ENCODE assay signal across 19 cellular contexts in the genomic region with DNA sequence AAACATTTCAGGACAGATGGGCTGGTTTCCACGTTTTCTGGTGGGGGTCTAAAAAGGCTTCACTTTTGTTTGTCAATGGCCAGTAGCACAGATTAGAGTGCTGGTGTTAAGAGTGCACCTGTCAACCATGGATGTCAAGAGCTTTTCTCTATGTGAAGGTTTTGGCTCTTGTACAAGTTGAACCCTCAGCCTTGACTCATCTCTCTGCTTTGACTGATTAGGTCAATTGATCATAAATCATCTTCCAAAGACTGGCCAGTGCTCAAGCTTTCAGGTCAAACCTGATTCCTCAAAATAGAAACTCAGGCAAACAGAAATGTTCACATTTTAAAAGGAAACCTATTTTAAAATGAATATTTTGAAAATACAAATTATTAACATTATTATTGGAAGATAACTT.
"Had no signal": no experiment of that assay in that cellular context is flagged by ENCODE, and none has a peak within 500 bp of the region (broad histone marks: within the 10 kb centered on the region; RNA-seq: fewer than 3 reads in every experiment).

No MANE protein-coding gene starts in this region.

- DNase-seq: activated CD4-positive, CD25-positive, alpha-beta regulatory T cell treated with anti-CD3 and anti-CD28 coated beads, Interleukin-2, amount 50 U/mL, for 72 hours; activated CD8-positive, alpha-beta memory T cell treated with anti-CD3 and anti-CD28 coated beads, Interleukin-2, amount 50 U/mL, for 4 hours; activated naive CD4-positive, alpha-beta T cell treated with Interleukin-2 at 50 U/mL for 16 hours; activated naive CD8-positive, alpha-beta T cell treated with anti-CD3 and anti-CD28 coated beads, Interleukin-2, amount 10 ng/mL, durations not matched to agents 7 days and 5 days; activated T-cell treated with anti-CD3 and anti-CD28 coated beads, Interleukin-2, amount 50 U/mL, for 48 hours; amniotic stem cell; effector memory CD4-positive, alpha-beta T cell; foreskin keratinocyte; immature natural killer cell; lower lobe of right lung; mesendoderm; mucosa of descending colon; nephron progenitor cell; pancreas; psoas muscle; right cardiac atrium; stimulated activated CD4-positive, alpha-beta T cell treated with anti-CD3 and anti-CD28 coated beads, Interleukin-12 subunit alpha, Interleukin-12 subunit beta, amount 100 ng/mL, for 4 hours; tibial artery had no signal

- ATAC-seq: foreskin keratinocyte, left lobe of liver, lower lobe of right lung, mucosa of descending colon, pancreas, psoas muscle, right cardiac atrium had no signal
